In genomic region chr3:59566481-59566975, GRCh38 we compare ENCODE assay signal across 10 cellular contexts.
DNase-seq lines count a peak whose midpoint lies in the region; ATAC-seq and TF ChIP-seq lines count a peak whose summit lies in the region.
"Had no signal": no experiment of that assay in that cellular context is flagged by ENCODE, and none has a peak within 500 bp of the region (broad histone marks: within the 10 kb centered on the region; RNA-seq: fewer than 3 reads in every experiment).

No MANE protein-coding gene starts in this region.

- no peak overlapping the region for H3K4me3 ChIP-seq in epithelial cell of proximal tubule (ENCODE audit: low read depth, low read length)

- DNase-seq in NCI-H2107 treated with DMSO at 0.1 percent for 48 hours (lab: John Stamatoyannopoulos, UW; ENCODE audit: unreplicated experiment) (peak; percentile 2), NCI-H2107 (lab: John Stamatoyannopoulos, UW) (no peak), epithelial cell of proximal tubule (ENCODE audit: low read depth) (peak; percentile 91), NCI-H510A (lab: John Stamatoyannopoulos, UW) (no peak), H4 (ENCODE audit: low spot score) (no peak), T1000 (lab: John Stamatoyannopoulos, UW) (no peak)
- DNase-seq: caudate nucleus, NCI-H1436 treated with DMSO at 0.1 percent for 48 hours had no signal

- ATAC-seq in GM19468 (IDR thresholded peaks at IDR 0.05; ENCODE audit: extremely low read depth, unreplicated experiment), result peak; percentile 92
- peak; percentile 93 for ATAC-seq in HG03103 (IDR thresholded peaks at IDR 0.05; ENCODE audit: low read depth, unreplicated experiment)

- no peak for TF ChIP-seq CTCF in epithelial cell of proximal tubule (conservative IDR thresholded peaks at IDR 0.05; ENCODE audit: low read depth, low read length)

Comparison
In these comparisons a context has a peak if more than half of its experiments do, and no peak if none do; other contexts are left out.
1. DNase-seq: peak in NCI-H2107 treated with DMSO at 0.1 percent for 48 hours (single experiment) and epithelial cell of proximal tubule (single experiment); none in NCI-H2107 (single experiment), NCI-H510A (single experiment), H4 (single experiment) and T1000 (single experiment).